29 cellular contexts compared by ENCODE assay signal in genomic region chr6:11601776-11602605, GRCh38.
DNase-seq lines count a peak whose midpoint lies in the region; ATAC-seq and TF ChIP-seq lines count a peak whose summit lies in the region.
"Had no signal": no experiment of that assay in that cellular context is flagged by ENCODE, and none has a peak within 500 bp of the region (broad histone marks: within the 10 kb centered on the region; RNA-seq: fewer than 3 reads in every experiment).

No MANE protein-coding gene starts in this region.

- intact Hi-C loops in Caco-2 (cut with micrococcal nuclease; ENCODE audit: unreplicated experiment): no loop called here
- intact Hi-C loops in IMR-90 (cut with micrococcal nuclease): no loop called here
- intact Hi-C loops in colonic mucosa (cut with DNase I): no loop called here

- no peak for TF ChIP-seq RAD21 in IMR-90 (IDR thresholded peaks at IDR 0.05; ENCODE audit: low read length)

- CTCF ChIA-PET in Caco-2 (lab: Charles Lee) (no interaction called here), IMR-90 (lab: Yijun Ruan, JAX) (no interaction called here)

- in situ Hi-C loops in IMR-90 (cut with MboI; ENCODE audit: low sequenced_read_pairs): no loop called here

- dilution Hi-C loops in IMR-90 (cut with HindIII; ENCODE audit: low sequenced_read_pairs, unreplicated experiment): no loop called here

- H4K20me1 ChIP-seq in IMR-90 (ENCODE audit: insufficient read depth, low read length): no peaks in the 10 kb centered on the region

- no peak overlapping the region; the same call in 1 of the 2 replicates for H2BK20ac ChIP-seq in IMR-90 (ENCODE audit: low read depth, low read length)

- peaks cover 7% of the 10 kb centered on the region; the same call in 1 of the 2 replicates for H3K9me1 ChIP-seq in IMR-90 (ENCODE audit: insufficient read depth, low read length)

- TF ChIP-seq POLR2A in IMR-90 (IDR thresholded peaks at IDR 0.05; ENCODE audit: low read depth, low read length): no peak

- no peak overlapping the region for H3K4me3 Mint-ChIP-seq in Caco-2 (ENCODE audit: unreplicated experiment)
- no peak overlapping the region for H3K4me3 Mint-ChIP-seq in endodermal cell
- no peak overlapping the region for H3K4me3 Mint-ChIP-seq in endothelial cell (ENCODE audit: unreplicated experiment)
- H3K4me3 Mint-ChIP-seq: activated naive CD4-positive, alpha-beta T cell treated with anti-CD3 and anti-CD28 coated beads, Interleukin-2, amount 50 U/mL, for 24 hours; CD8-positive, alpha-beta T cell; naive thymus-derived CD4-positive, alpha-beta T cell had no signal

- DNase-seq in Caco-2 (peak in 1 of 2 experiments; percentile 50), IMR-90 (no peak), endodermal cell (peak; percentile 76), lung (ENCODE audit: low spot score) (peak; percentile 25), UCSD-AML1 (lab: John Stamatoyannopoulos, UW; ENCODE audit: unreplicated experiment) (no peak), endothelial cell (ENCODE audit: low spot score) (no peak), colonic mucosa (no peak), germinal center (ENCODE audit: low spot score) (no peak)
- DNase-seq: activated CD4-positive, alpha-beta T cell treated with anti-CD3 and anti-CD28 coated beads for 48 hours; activated T-cell treated with anti-CD3 and anti-CD28 coated beads for 4 hours; amniotic stem cell; BE2C; brain microvascular endothelial cell; CD8-positive, alpha-beta T cell; kidney; midbrain; naive thymus-derived CD4-positive, alpha-beta T cell; NCI-H146; NCI-H226; nucleus accumbens; sigmoid colon; stimulated activated CD4-positive, alpha-beta T cell treated with anti-CD3 and anti-CD28 coated beads, Interleukin-12 subunit alpha, Interleukin-12 subunit beta, amount 100 ng/mL, for 4 hours; stimulated activated CD4-positive, alpha-beta T cell treated with anti-CD3 and anti-CD28 coated beads, Interleukin-2, amount 100 ng/mL, for 48 hours; stomach; T1000; WERI-Rb-1 had no signal

- peak overlapping the region; percentile 41 for H3K4ac ChIP-seq in IMR-90 (ENCODE audit: low read depth, low read length)

- no peak overlapping the region for H3K4me2 ChIP-seq in IMR-90 (ENCODE audit: low read depth, low read length)

- H4K8ac ChIP-seq in IMR-90 (ENCODE audit: low read depth in 2 of 2, low read length in 2 of 2): 0 out of 4 replicates have a peak overlapping the region, but pooled peaks of 1 of the 2 experiments have one; percentile 43

- H2BK15ac ChIP-seq in IMR-90 (ENCODE audit: low read depth, low read length): peak overlapping the region; percentile 63; the same call in 2 of the 3 replicates

- H4K91ac ChIP-seq in IMR-90 (ENCODE audit: insufficient read depth, low read depth, low read length): 0 out of 2 replicates have a peak overlapping the region, but pooled peaks have one; percentile 20

- H3K14ac ChIP-seq in IMR-90 (replicated peaks; ENCODE audit: low read depth, low read length): peak overlapping the region; percentile 37; the same call in 1 of the 2 replicates

- H3K4me3 ChIP-seq in Caco-2 (ENCODE audit: low read depth, low read length): no peak overlapping the region
- H3K4me3 ChIP-seq in IMR-90 (ENCODE audit: insufficient read depth, low read depth, low read length): no peak overlapping the region
- H3K4me3 ChIP-seq in endodermal cell (ENCODE audit: low read length): no peak overlapping the region
- no peak overlapping the region for H3K4me3 ChIP-seq in lung
- no peak overlapping the region for H3K4me3 ChIP-seq in colonic mucosa
- H3K4me3 ChIP-seq: prostate gland, sigmoid colon, stomach had no signal

- H3K9me3 Mint-ChIP-seq in Caco-2 (ENCODE audit: unreplicated experiment) (peaks cover 33% of the 10 kb centered on the region), endodermal cell (no peaks in the 10 kb centered on the region), endothelial cell (ENCODE audit: unreplicated experiment) (no peaks in the 10 kb centered on the region)
- H3K9me3 Mint-ChIP-seq: activated naive CD4-positive, alpha-beta T cell treated with anti-CD3 and anti-CD28 coated beads, Interleukin-2, amount 50 U/mL, for 24 hours; CD8-positive, alpha-beta T cell had no signal

- H3K9me3 ChIP-seq in Caco-2 (no peaks in the 10 kb centered on the region; the same call in 1 of the 2 replicates), IMR-90 (ENCODE audit: control insufficient read depth, insufficient read depth, low read length) (no peaks in the 10 kb centered on the region), endodermal cell (ENCODE audit: control insufficient read depth, low read length) (no peaks in the 10 kb centered on the region), lung (ENCODE audit: control insufficient read depth in 2 of 2, insufficient read depth in 1 of 2, low read length in 1 of 2) (no peaks in the 10 kb centered on the region), colonic mucosa (no peaks in the 10 kb centered on the region)
- H3K9me3 ChIP-seq: BE2C, prostate gland, sigmoid colon, stomach had no signal

- no peak overlapping the region for H4K5ac ChIP-seq in IMR-90 (ENCODE audit: low read depth, low read length)

- H3K4me1 ChIP-seq in Caco-2 (peaks cover 65% of the 10 kb centered on the region), IMR-90 (ENCODE audit: control insufficient read depth, insufficient read depth, low read length) (peaks cover 2% of the 10 kb centered on the region; the same call in 1 of the 2 replicates), endodermal cell (ENCODE audit: control insufficient read depth, insufficient read depth, low read length) (peaks cover 13% of the 10 kb centered on the region), lung (ENCODE audit: control insufficient read depth in 2 of 2, insufficient read depth in 2 of 2, low read length in 2 of 2) (peaks cover 5 to 18% of the 10 kb centered on the region in 2 donors), colonic mucosa (no peaks in the 10 kb centered on the region)
- H3K4me1 ChIP-seq: BE2C had no signal

- H2BK5ac ChIP-seq in IMR-90 (ENCODE audit: low read depth, low read length, poor library complexity, severe bottlenecking): no peak overlapping the region

- 0 out of 2 replicates have a peak overlapping the region, but pooled peaks have one; percentile 20 for H2BK120ac ChIP-seq in IMR-90 (ENCODE audit: low read depth, low read length)

- no TSS peak for BruUV-seq in Caco-2 (replicated peaks; lab: Mats Ljungman, UMichigan)
- BruUV-seq in IMR-90 (replicated peaks; lab: Mats Ljungman, UMichigan): no TSS peak

- H3K36me3 ChIP-seq in Caco-2 (ENCODE audit: control insufficient read depth, insufficient read depth, low read length) (no peaks in the 10 kb centered on the region), IMR-90 (ENCODE audit: control insufficient read depth, insufficient read depth, low read length) (no peaks in the 10 kb centered on the region), endodermal cell (ENCODE audit: control insufficient read depth, insufficient read depth, low read length) (no peaks in the 10 kb centered on the region), lung (ENCODE audit: control insufficient read depth in 2 of 2, insufficient read depth in 2 of 2, low read length in 2 of 2) (no peaks in the 10 kb centered on the region), colonic mucosa (no peaks in the 10 kb centered on the region)
- H3K36me3 ChIP-seq: BE2C, brain microvascular endothelial cell, prostate gland, sigmoid colon, stomach, WERI-Rb-1 had no signal

- no peak for ATAC-seq in IMR-90 (ENCODE audit: low read depth)
- ATAC-seq in lung (ENCODE audit: insufficient read depth, low FRiP score): no peak
- ATAC-seq: CD8-positive, alpha-beta T cell; naive thymus-derived CD4-positive, alpha-beta T cell had no signal

- H3K9ac ChIP-seq in IMR-90 (ENCODE audit: low read depth, low read length) (no peak overlapping the region), endodermal cell (ENCODE audit: extremely low read depth, low read length, poor library complexity, severe bottlenecking) (no peak overlapping the region), colonic mucosa (ENCODE audit: low read depth in 2 of 2, low read length in 2 of 2) (no peak overlapping the region)

- TF ChIP-seq CTCF in Caco-2 (IDR thresholded peaks at IDR 0.05; ENCODE audit: insufficient read depth in 1 of 2, low read depth in 1 of 2, low read length in 1 of 2, severe bottlenecking in 1 of 2, unreplicated experiment in 1 of 2) (no peak), IMR-90 (conservative IDR thresholded peaks at IDR 0.05; ENCODE audit: low read depth, low read length) (no peak), endodermal cell (conservative IDR thresholded peaks at IDR 0.05) (no peak), lung (IDR thresholded peaks at IDR 0.05; ENCODE audit: control extremely low read depth, extremely low read depth) (no peak), endothelial cell (IDR thresholded peaks at IDR 0.05; ENCODE audit: unreplicated experiment) (no peak), colonic mucosa (IDR thresholded peaks at IDR 0.05) (no peak)

- H2AFZ ChIP-seq in IMR-90 (replicated peaks; ENCODE audit: low read length, poor library complexity): no peak overlapping the region

- H3K56ac ChIP-seq in IMR-90 (ENCODE audit: extremely low read depth, insufficient read depth, low read length): no peak overlapping the region

- H3K27ac ChIP-seq in IMR-90 (ENCODE audit: insufficient read depth, low read length): no peak overlapping the region
- H3K27ac ChIP-seq in endodermal cell (ENCODE audit: low read depth, low read length): no peak overlapping the region
- no peak overlapping the region for H3K27ac ChIP-seq in lung (ENCODE audit: low read depth in 1 of 2, low read length in 1 of 2)
- no peak overlapping the region for H3K27ac ChIP-seq in colonic mucosa
- H3K27ac ChIP-seq: brain microvascular endothelial cell, HL-60, prostate gland, sigmoid colon, stomach, WERI-Rb-1 had no signal

- no CpG with 5 or more reads among the region's 7 CpGs for WGBS in IMR-90 (ENCODE audit: extremely low coverage in 2 of 2, insufficient read length in 1 of 2), 2 experiments
- WGBS in endodermal cell (ENCODE audit: insufficient coverage in 1 of 2, insufficient read length in 1 of 2), 2 experiments: 71 to 72% methylated on average over 5 to 7 of the region's 7 CpGs
- 88 to 90% methylated on average over 7 of the region's 7 CpGs for WGBS in lung, 2 donors

- peak overlapping the region; percentile 87 for H3K27ac Mint-ChIP-seq in Caco-2 (ENCODE audit: unreplicated experiment)
- H3K27ac Mint-ChIP-seq in endodermal cell: no peak overlapping the region
- H3K27ac Mint-ChIP-seq in endothelial cell (ENCODE audit: unreplicated experiment): no peak overlapping the region
- H3K27ac Mint-ChIP-seq: activated naive CD4-positive, alpha-beta T cell treated with anti-CD3 and anti-CD28 coated beads, Interleukin-2, amount 50 U/mL, for 24 hours; CD8-positive, alpha-beta T cell; naive thymus-derived CD4-positive, alpha-beta T cell had no signal

- H3K18ac ChIP-seq in IMR-90 (ENCODE audit: low read depth, low read length): no peak overlapping the region

- H2AK9ac ChIP-seq in IMR-90 (replicated peaks; ENCODE audit: low read depth, low read length, poor library complexity): no peak overlapping the region

- H3K23ac ChIP-seq in IMR-90 (ENCODE audit: low read depth, low read length): 0 out of 2 replicates have a peak overlapping the region, but pooled peaks have one; percentile 9

- H3K27me3 ChIP-seq in Caco-2 (replicated peaks; ENCODE audit: control insufficient read depth, insufficient read depth, low read length) (no peaks in the 10 kb centered on the region), IMR-90 (ENCODE audit: control insufficient read depth, insufficient read depth, low read length) (no peaks in the 10 kb centered on the region), endodermal cell (ENCODE audit: control insufficient read depth, insufficient read depth, low read length, poor library complexity, severe bottlenecking) (no peaks in the 10 kb centered on the region), lung (ENCODE audit: control insufficient read depth, insufficient read depth) (no peaks in the 10 kb centered on the region), colonic mucosa (no peaks in the 10 kb centered on the region)
- H3K27me3 ChIP-seq: BE2C, brain microvascular endothelial cell, sigmoid colon, stomach had no signal

- peaks cover 0 to 2% of the 10 kb centered on the region in 2 experiments; a peak in 1 of 4 replicates for H3K79me1 ChIP-seq in IMR-90 (ENCODE audit: low read depth in 1 of 2, low read length in 2 of 2)

- H3K27me3 Mint-ChIP-seq in Caco-2 (ENCODE audit: insufficient read depth, unreplicated experiment) (no peaks in the 10 kb centered on the region), endodermal cell (ENCODE audit: insufficient read depth) (no peaks in the 10 kb centered on the region), endothelial cell (ENCODE audit: unreplicated experiment) (peaks cover 3% of the 10 kb centered on the region)

- H3K36me3 Mint-ChIP-seq in Caco-2 (ENCODE audit: insufficient read depth, unreplicated experiment) (peaks cover 12% of the 10 kb centered on the region), endodermal cell (ENCODE audit: low read depth) (no peaks in the 10 kb centered on the region), endothelial cell (ENCODE audit: low read depth, unreplicated experiment) (no peaks in the 10 kb centered on the region)
- H3K36me3 Mint-ChIP-seq: activated naive CD4-positive, alpha-beta T cell treated with anti-CD3 and anti-CD28 coated beads, Interleukin-2, amount 50 U/mL, for 24 hours; CD8-positive, alpha-beta T cell; naive thymus-derived CD4-positive, alpha-beta T cell had no signal

- peak overlapping the region; percentile 72; the same call in 1 of the 2 replicates for H2AK5ac ChIP-seq in IMR-90 (ENCODE audit: low read depth, low read length)

- peaks cover 63% of the 10 kb centered on the region for H3K4me1 Mint-ChIP-seq in Caco-2 (ENCODE audit: low read depth, unreplicated experiment)
- peaks cover 28% of the 10 kb centered on the region for H3K4me1 Mint-ChIP-seq in endodermal cell
- H3K4me1 Mint-ChIP-seq in endothelial cell (ENCODE audit: unreplicated experiment): peaks cover 8% of the 10 kb centered on the region
- H3K4me1 Mint-ChIP-seq: activated naive CD4-positive, alpha-beta T cell treated with anti-CD3 and anti-CD28 coated beads, Interleukin-2, amount 50 U/mL, for 24 hours had no signal

- POLR2A ChIA-PET in Caco-2 (lab: Charles Lee): no interaction called here
- POLR2A ChIA-PET in IMR-90 (lab: Charles Lee; ENCODE audit: unreplicated experiment): no interaction called here

Comparison
In these comparisons a context has a peak if more than half of its experiments do, and no peak if none do; other contexts are left out.
1. DNase-seq: peak in endodermal cell (single experiment) and lung (single experiment); none in IMR-90 (single experiment), UCSD-AML1 (single experiment), endothelial cell (single experiment), colonic mucosa (single experiment) and germinal center (single experiment).